8 cellular contexts compared by ENCODE assay signal in the genomic region with DNA sequence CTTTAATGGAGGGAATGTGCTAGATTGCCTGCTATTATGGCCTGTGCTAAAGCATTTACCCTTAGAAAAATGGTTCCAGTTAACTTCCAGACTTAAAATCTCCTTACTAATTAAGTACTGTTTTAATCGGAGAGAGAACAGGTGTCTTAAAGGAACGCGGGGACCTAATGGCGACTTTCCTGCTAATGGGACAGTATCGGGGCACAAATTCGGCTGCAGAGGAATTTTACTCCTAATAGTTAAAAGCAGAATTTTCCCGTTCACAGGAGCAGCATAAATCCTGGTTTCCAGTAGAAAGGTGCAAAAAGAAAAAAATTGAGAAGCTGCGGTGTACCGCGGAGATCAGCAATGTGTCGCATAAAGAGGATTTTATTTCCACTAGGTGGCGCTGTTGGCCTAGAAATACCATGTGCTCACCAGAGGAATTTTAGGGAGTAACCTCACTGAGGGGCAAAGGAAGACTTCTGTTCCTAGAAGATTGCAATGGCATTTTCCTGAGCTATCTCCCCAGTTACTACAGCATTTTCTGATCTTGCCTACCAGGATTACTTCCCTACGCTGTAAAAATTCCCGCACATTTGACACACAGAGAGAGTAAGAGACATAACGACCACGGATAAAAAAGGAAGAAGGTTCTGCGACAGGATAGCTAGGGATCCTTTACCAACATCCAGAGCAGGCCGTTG. TPM values are rescaled to one million over a fixed set of nuclear protein-coding genes. Genes with fewer than 3 reads are reported as not detected.
DNase-seq lines count a peak whose midpoint lies in the region; ATAC-seq, FAIRE-seq and TF ChIP-seq lines count a peak whose summit lies in the region.

No MANE protein-coding gene starts in this region.

- H3K4me1 ChIP-seq in GM23248 (ENCODE audit: insufficient read depth) (no peaks in the 10 kb centered on the region), endothelial cell of umbilical vein (ENCODE audit: control insufficient read depth, extremely low read depth, insufficient read depth, low read length) (no peaks in the 10 kb centered on the region)

- peaks cover 8 to 39% (median 34%) of the 10 kb centered on the region in 7 donors for H3K9me3 Mint-ChIP-seq in naive B cell

- ATAC-seq in naive B cell (ENCODE audit: low read depth in 2 of 2) (peak; percentile 82 to 88), HG02852 (IDR thresholded peaks at IDR 0.05; ENCODE audit: unreplicated experiment) (no peak)

- H3K4me1 Mint-ChIP-seq in naive B cell, result peaks cover 15 to 19% (median 16%) of the 10 kb centered on the region in 3 donors

- dilution Hi-C loops in endothelial cell of umbilical vein (cut with MboI; ENCODE audit: extremely low pct_ligation_motif_present, low sequenced_read_pairs), result no loop called here

- CTCF ChIA-PET in BJ (lab: Yijun Ruan, JAX) (interaction anchor here (0.6 to 4.8 kb wide), 29 partner anchors 8 to 503 kb away, joined by 3 to 50 read pairs (median 4); no protein-coding TSS in a partner anchor), endothelial cell of umbilical vein (lab: Charles Lee) (interaction anchor here (0.7 to 7.1 kb wide), 27 partner anchors 8 to 493 kb away, joined by 3 to 51 read pairs (median 4); a partner anchor contains a TSS)

- H3K79me2 ChIP-seq in GM23248 (ENCODE audit: insufficient read depth) (no peaks in the 10 kb centered on the region), endothelial cell of umbilical vein (ENCODE audit: control insufficient read depth, insufficient read depth, low read length) (no peaks in the 10 kb centered on the region)

- no peaks in the 10 kb centered on the region for H3F3A ChIP-seq in GM23248 (ENCODE audit: insufficient read depth)

- H3K36me3 ChIP-seq in BJ (ENCODE audit: control insufficient read depth, insufficient read depth, low read length), result no peaks in the 10 kb centered on the region
- H3K36me3 ChIP-seq in GM23248 (ENCODE audit: low read depth), result no peaks in the 10 kb centered on the region
- no peaks in the 10 kb centered on the region for H3K36me3 ChIP-seq in endothelial cell of umbilical vein (ENCODE audit: control insufficient read depth in 2 of 2, extremely low read depth in 1 of 2, insufficient read depth in 2 of 2, low read length in 2 of 2)

- peak; percentile 59 for TF ChIP-seq CTCF in BJ (IDR thresholded peaks at IDR 0.05; ENCODE audit: insufficient read depth, low read depth, low read length)
- peak; percentile 48 to 51 for TF ChIP-seq CTCF in endothelial cell of umbilical vein (IDR thresholded peaks at IDR 0.05; ENCODE audit: extremely low read depth in 1 of 2, insufficient read depth in 1 of 2, low read depth in 1 of 2, low read length in 2 of 2)

- H3K4me3 ChIP-seq in BJ (ENCODE audit: low read depth, low read length), result no peak overlapping the region
- H3K4me3 ChIP-seq in GM23248, result no peak overlapping the region
- H3K4me3 ChIP-seq in endothelial cell of umbilical vein (replicated peaks in 1 of 3; ENCODE audit: insufficient read depth in 1 of 3, low read depth in 1 of 3, low read length in 3 of 3), result no peak overlapping the region

- in situ Hi-C loops in GM23248 (cut with MboI), result no loop called here

- POLR2A ChIA-PET in BJ (lab: Charles Lee), result no interaction called here
- POLR2A ChIA-PET in endothelial cell of umbilical vein (lab: Charles Lee), result no interaction called here

- peaks cover 0 to 10% of the 10 kb centered on the region in 2 donors for H3K36me3 Mint-ChIP-seq in naive B cell

- H3K4me3 Mint-ChIP-seq in naive B cell, result peak overlapping the region in 2 of 8 donors; percentile 45 to 71

- H3K9me2 ChIP-seq in GM23248 (ENCODE audit: insufficient read depth), result no peaks in the 10 kb centered on the region

- TF ChIP-seq POLR2A in endothelial cell of umbilical vein (IDR thresholded peaks at IDR 0.05; ENCODE audit: low read depth, low read length), result no peak

- H3K9me3 ChIP-seq in GM23248 (ENCODE audit: low read depth), result no peaks in the 10 kb centered on the region
- H3K9me3 ChIP-seq in endothelial cell of umbilical vein (replicated peaks; ENCODE audit: control insufficient read depth, insufficient read depth, low read length), result no peaks in the 10 kb centered on the region

- no peak overlapping the region; the same call in 1 of the 2 replicates for H2AFZ ChIP-seq in GM23248
- H2AFZ ChIP-seq in endothelial cell of umbilical vein (ENCODE audit: low read depth, low read length), result no peak overlapping the region

- DNase-seq in BJ (ENCODE audit: low read depth) (no peak), GM23248 (peak; percentile 63), NCI-H774 (lab: John Stamatoyannopoulos, UW) (peak; percentile 31), endothelial cell of umbilical vein (ENCODE audit: low read depth, low spot score) (peak; percentile 54), naive B cell (peak; percentile 68), substantia nigra (lab: John Stamatoyannopoulos, UW) (peak in 34 of 49 donors; percentile 1 to 65 (median 16))
- peak; percentile 65 for DNase-seq in activated CD8-positive, alpha-beta memory T cell treated with anti-CD3 and anti-CD28 coated beads for 24 hours

- 27 to 30% methylated on average over 18 of the region's 18 CpGs for WGBS in GM23248 (ENCODE audit: low coverage in 1 of 2, low lambda C conversion rate in 2 of 2, missing lambda C conversion rate in 2 of 2), 2 experiments

- H3K27me3 ChIP-seq in BJ (ENCODE audit: control insufficient read depth, insufficient read depth, low read length) (no peaks in the 10 kb centered on the region; the same call in 1 of the 2 replicates), GM23248 (replicated peaks; ENCODE audit: insufficient read depth) (peaks cover 15% of the 10 kb centered on the region), endothelial cell of umbilical vein (ENCODE audit: control insufficient read depth in 2 of 2, insufficient read depth in 2 of 2, low read length in 2 of 2) (peaks cover 0 to 4% of the 10 kb centered on the region in 2 experiments)

- no TSS peak for BruUV-seq in endothelial cell of umbilical vein (replicated peaks; lab: Mats Ljungman, UMichigan)

- H3K9me1 ChIP-seq in endothelial cell of umbilical vein (replicated peaks; ENCODE audit: control insufficient read depth, extremely low read depth, insufficient read depth, low read length), result no peaks in the 10 kb centered on the region

- H3K27ac Mint-ChIP-seq in naive B cell, result peak overlapping the region in 4 of 6 donors; percentile 45 to 84 (median 80)

- FAIRE-seq in endothelial cell of umbilical vein (lab: Jason Lieb, UNC), result peak; percentile 88

- no peak overlapping the region for H3K9ac ChIP-seq in GM23248
- H3K9ac ChIP-seq in endothelial cell of umbilical vein (replicated peaks; ENCODE audit: extremely low read depth, insufficient read depth, low read length), result no peak overlapping the region

- no peaks in the 10 kb centered on the region for H4K20me1 ChIP-seq in GM23248 (ENCODE audit: insufficient read depth)
- no peaks in the 10 kb centered on the region for H4K20me1 ChIP-seq in endothelial cell of umbilical vein (replicated peaks; ENCODE audit: control insufficient read depth, extremely low read depth, insufficient read depth, low read length)

- H3K27ac ChIP-seq in GM23248, result no peak overlapping the region
- no peak overlapping the region for H3K27ac ChIP-seq in endothelial cell of umbilical vein (ENCODE audit: insufficient read depth, low read depth, low read length)
- no peak overlapping the region for H3K27ac ChIP-seq in substantia nigra (ENCODE audit: low read depth, low read length, poor library complexity, severe bottlenecking)

- H3K4me2 ChIP-seq in GM23248 (ENCODE audit: unreplicated experiment), result no peak overlapping the region
- no peak overlapping the region for H3K4me2 ChIP-seq in endothelial cell of umbilical vein (ENCODE audit: insufficient read depth, low read length)

- peaks cover 0 to 5% (median 0%) of the 10 kb centered on the region in 3 donors for H3K27me3 Mint-ChIP-seq in naive B cell

- intact Hi-C loops in endothelial cell of umbilical vein (cut with micrococcal nuclease), result loop anchor here (1.0 to 2.0 kb wide), 5 partner anchors 89 to 284 kb away; no protein-coding TSS in a partner anchor

TF ChIP-seq in endothelial cell of umbilical vein, 7 proteins besides CTCF, POLR2A, EP300 and RAD21 (continues in another document):
- TF ChIP-seq EZH2 (IDR thresholded peaks at IDR 0.05; ENCODE audit: borderline replicate concordance, low read depth, low read length, severe bottlenecking) (no peak), POLR2AphosphoS5 (IDR thresholded peaks at IDR 0.05; ENCODE audit: insufficient read depth, low read depth, low read length) (no peak), GATA2 (IDR thresholded peaks at IDR 0.05; ENCODE audit: insufficient read depth, insufficient read length, low read depth, low read length) (no peak), FOS (IDR thresholded peaks at IDR 0.05; ENCODE audit: borderline replicate concordance, insufficient read depth, low read length) (no peak)

RNA-seq across cellular contexts. Expression of a gene that starts 44.5 kb away (rescaled TPM):
- 0.58 and 1.2 TPM in 2 replicates for polyA plus RNA-seq in BJ (2011; rRNA removed)
- 0.98 and 1.6 TPM in 2 replicates for polyA minus RNA-seq in BJ (2011; rRNA and poly(A)+ RNA removed)
- total RNA-seq in GM23248 (2014; rRNA removed; shearing (Covaris generic)), result under 0.01 and 0.11 TPM in 2 replicates
- polyA plus RNA-seq in GM23248 (2016; fragmentation: Nextera tagmentation; extraction: Ambion mirVana), result 0.45 and 0.57 TPM in 2 replicates
- total RNA-seq in endothelial cell of umbilical vein, result 3.1 TPM in 2 replicates
- 1.4 and 1.5 TPM in 2 replicates for polyA plus RNA-seq in endothelial cell of umbilical vein
- polyA plus RNA-seq in endothelial cell of umbilical vein (2011; cell fraction: cytosol; rRNA removed), result 1.3 TPM in 2 replicates
- 1.8 and 2.3 TPM in 2 replicates for polyA plus RNA-seq in endothelial cell of umbilical vein (2011; cell fraction: nucleus; rRNA removed)
- 1.5 TPM in 2 replicates for polyA plus RNA-seq in endothelial cell of umbilical vein (2012)
- 4.7 and 5.0 TPM in 2 replicates for polyA minus RNA-seq in endothelial cell of umbilical vein
- polyA minus RNA-seq in endothelial cell of umbilical vein (2011; cell fraction: cytosol; rRNA and poly(A)+ RNA removed), result 4.9 TPM
- polyA minus RNA-seq in endothelial cell of umbilical vein (2011; cell fraction: nucleus; rRNA and poly(A)+ RNA removed), result 1.6 and 2.1 TPM in 2 replicates
- polyA plus RNA-seq in naive B cell (ENCODE audit: low read depth in 6 of 6), result 1 to 10 TPM; 2.4 to 4.1 (median 3.2) TPM

RNA-seq across cellular contexts. Expression of a gene that starts 56.1 kb away (rescaled TPM):
- not detected in 2 replicates for polyA plus RNA-seq in BJ (2011; rRNA removed)
- polyA minus RNA-seq in BJ (2011; rRNA and poly(A)+ RNA removed), result not detected in 2 replicates
- total RNA-seq in GM23248 (2014; rRNA removed; shearing (Covaris generic)), result not detected in 2 replicates
- polyA plus RNA-seq in GM23248 (2016; fragmentation: Nextera tagmentation; extraction: Ambion mirVana), result not detected in 2 replicates
- total RNA-seq in endothelial cell of umbilical vein, result 0.15 TPM in 1 of 2 replicates, not detected in the other
- not detected in 2 replicates for polyA plus RNA-seq in endothelial cell of umbilical vein
- 0.03 TPM in 1 of 2 replicates, not detected in the other for polyA plus RNA-seq in endothelial cell of umbilical vein (2011; cell fraction: cytosol; rRNA removed)
- 0.06 and 0.08 TPM in 2 replicates for polyA plus RNA-seq in endothelial cell of umbilical vein (2011; cell fraction: nucleus; rRNA removed)
- polyA plus RNA-seq in endothelial cell of umbilical vein (2012), result 0.20 and 0.27 TPM in 2 replicates
- polyA minus RNA-seq in endothelial cell of umbilical vein, result 0.08 TPM in 1 of 2 replicates, not detected in the other
- not detected for polyA minus RNA-seq in endothelial cell of umbilical vein (2011; cell fraction: cytosol; rRNA and poly(A)+ RNA removed)
- not detected in 2 replicates for polyA minus RNA-seq in endothelial cell of umbilical vein (2011; cell fraction: nucleus; rRNA and poly(A)+ RNA removed)
- polyA plus RNA-seq in naive B cell (ENCODE audit: low read depth in 6 of 6), result not detected
